ENCODE assay signal across 8 cellular contexts in genomic region chr14:44961151-44961729, GRCh38. TPM values are rescaled to one million over a fixed set of nuclear protein-coding genes. Genes with fewer than 3 reads are reported as not detected.
DNase-seq lines count a peak whose midpoint lies in the region; ATAC-seq and TF ChIP-seq lines count a peak whose summit lies in the region.

No MANE protein-coding gene starts in this region.

- no peaks in the 10 kb centered on the region for H3K9me3 Mint-ChIP-seq in WTC11

- H3K4me3 Mint-ChIP-seq in WTC11, result no peak overlapping the region

- no peaks in the 10 kb centered on the region for H3K27me3 ChIP-seq in kidney epithelial cell (ENCODE audit: control insufficient read depth, insufficient read depth, low read length)

- H3K27ac Mint-ChIP-seq in WTC11, result no peak overlapping the region

- TF ChIP-seq CTCF in WTC11 (IDR thresholded peaks at IDR 0.05), result no peak
- no peak for TF ChIP-seq CTCF in kidney epithelial cell (IDR thresholded peaks at IDR 0.05; ENCODE audit: insufficient read depth, low read length, poor library complexity, severe bottlenecking)

- POLR2A ChIA-PET in WTC11 (lab: Charles Lee), result interaction anchor here (0.5 to 1.7 kb wide), 7 partner anchors 23 to 175 kb away, joined by 3 to 7 read pairs (median 3); partner anchors contain the start of gene PRPF39

- peak overlapping the region; percentile 94 for H3K4me3 ChIP-seq in kidney epithelial cell (ENCODE audit: low read depth, low read length)

- CTCF ChIA-PET in WTC11 (lab: Charles Lee), result interaction anchor here (0.8 to 2.2 kb wide), 5 partner anchors 18 to 292 kb away, joined by 3 to 16 read pairs (median 3); partner anchors contain the start of gene MIS18BP1

- H3K36me3 Mint-ChIP-seq in WTC11, result no peaks in the 10 kb centered on the region

- H3K36me3 ChIP-seq in kidney epithelial cell (ENCODE audit: control insufficient read depth, insufficient read depth, low read length), result no peaks in the 10 kb centered on the region

- DNase-seq in NCI-H1417 (lab: John Stamatoyannopoulos, UW) (peak; percentile 49 to 74 (median 63)), NCI-H1417 treated with DMSO at 0.1 percent for 48 hours (lab: John Stamatoyannopoulos, UW) (no peak), NCI-H1105 treated with DMSO at 0.1 percent for 48 hours (lab: John Stamatoyannopoulos, UW) (peak; percentile 86), WTC11 (ENCODE audit: low spot score) (peak; percentile 49), kidney epithelial cell (ENCODE audit: low read depth) (no peak)
- DNase-seq in central memory CD4-positive, alpha-beta T cell, result peak; percentile 62
- peak; percentile 27 to 28 for DNase-seq in stimulated activated CD4-positive, alpha-beta T cell treated with anti-CD3 and anti-CD28 coated beads, Interleukin-1b, Interleukin-23, amount 100 ng/mL, for 4 hours (ENCODE audit: low read depth in 2 of 2)

- no peaks in the 10 kb centered on the region for H3K27me3 Mint-ChIP-seq in WTC11 (ENCODE audit: low read depth)

- ATAC-seq in HG02642 (IDR thresholded peaks at IDR 0.05; ENCODE audit: poor library complexity, unreplicated experiment) (peak; percentile 26), WTC11 (peak; percentile 16)

- H3K4me1 Mint-ChIP-seq in WTC11, result peaks cover 34% of the 10 kb centered on the region

TF ChIP-seq in WTC11, 78 proteins besides CTCF, POLR2A, EP300 and RAD21:
- no peak for TF ChIP-seq FOXK1 (CRISPR knock-in tag; IDR thresholded peaks at IDR 0.05)
- TF ChIP-seq SMAD3 (CRISPR knock-in tag; IDR thresholded peaks at IDR 0.05; ENCODE audit: borderline replicate concordance), result 0 out of 2 replicates have a peak, but pooled peaks have one; percentile 29

RNA-seq across cellular contexts. Expression of gene KLHL28, which starts 0.5 kb away (rescaled TPM):
- total RNA-seq in WTC11 (2021) (8.7 to 9.8 TPM (median 9.0 TPM) in 3 replicates), kidney epithelial cell (12.4 and 12.9 TPM in 2 replicates)

RNA-seq across cellular contexts. Expression of gene TOGARAM1, which starts 0.8 kb away (rescaled TPM):
- total RNA-seq in WTC11 (2021), result 6.4 to 6.9 TPM (median 6.6 TPM) in 3 replicates
- total RNA-seq in kidney epithelial cell, result 12.2 and 23.1 TPM in 2 replicates

Comparison
In these comparisons a context has a peak if more than half of its experiments do, and no peak if none do; other contexts are left out.
1. DNase-seq: peak in NCI-H1417 (3 of 3), NCI-H1105 treated with DMSO at 0.1 percent for 48 hours (single experiment), WTC11 (single experiment), central memory CD4-positive, alpha-beta T cell (single experiment) and stimulated activated CD4-positive, alpha-beta T cell treated with anti-CD3 and anti-CD28 coated beads, Interleukin-1b, Interleukin-23, amount 100 ng/mL, for 4 hours (2 of 2); none in NCI-H1417 treated with DMSO at 0.1 percent for 48 hours (single experiment) and kidney epithelial cell (single experiment).